Comparison of ENCODE assay signal across 10 cellular contexts in genomic region chr12:5433081-5433839, GRCh38. TPM values are rescaled to one million over a fixed set of nuclear protein-coding genes. Genes with fewer than 3 reads are reported as not detected.
A peak's percentile ranks its signal among the peaks of the same experiment; 100 is the strongest.
DNase-seq lines count a peak whose midpoint lies in the region; ATAC-seq, FAIRE-seq and TF ChIP-seq lines count a peak whose summit lies in the region.
"Had no signal": no experiment of that assay in that cellular context is flagged by ENCODE, and none has a peak within 500 bp of the region (broad histone marks: within the 10 kb centered on the region; RNA-seq: fewer than 3 reads in every experiment).

No MANE protein-coding gene starts in this region.

- peaks cover 18% of the 10 kb centered on the region for H3K4me1 Mint-ChIP-seq in activated naive CD4-positive, alpha-beta T cell treated with anti-CD3 and anti-CD28 coated beads for 36 hours (ENCODE audit: low read depth)

- in situ Hi-C loops in astrocyte of the cerebellum (cut with HindIII; ENCODE audit: low sequenced_read_pairs): no loop called here

- H3K36me3 ChIP-seq in small intestine (ENCODE audit: control insufficient read depth in 2 of 2, insufficient read depth in 2 of 2, low read length in 2 of 2): no peaks in the 10 kb centered on the region

- H3K4me3 Mint-ChIP-seq in activated naive CD4-positive, alpha-beta T cell treated with anti-CD3 and anti-CD28 coated beads for 36 hours: no peak overlapping the region

- WGBS in small intestine, 3 donors: 2% methylated on average over 51 to 59 of the region's 59 CpGs

- H3K4me3 ChIP-seq in HFF-Myc (replicated peaks; ENCODE audit: low read depth, low read length): peak overlapping the region; percentile 69
- peak overlapping the region; percentile 52 for H3K4me3 ChIP-seq in astrocyte of the cerebellum (ENCODE audit: low read depth, low read length)
- H3K4me3 ChIP-seq in small intestine (ENCODE audit: low read depth in 1 of 2, low read length in 2 of 2): peak overlapping the region in 1 of 2 donors; percentile 49

- peaks cover 2% of the 10 kb centered on the region for H3K9me3 Mint-ChIP-seq in activated naive CD4-positive, alpha-beta T cell treated with anti-CD3 and anti-CD28 coated beads for 36 hours

- CTCF ChIA-PET in activated naive CD4-positive, alpha-beta T cell treated with anti-CD3 and anti-CD28 coated beads for 36 hours (lab: Charles Lee): interaction anchor here (0.6 kb wide), 1 partner anchor 441 kb away, joined by 3 read pairs; no protein-coding TSS in a partner anchor

- H3K27ac ChIP-seq in small intestine (ENCODE audit: low read depth in 1 of 2, low read length in 1 of 2): no peak overlapping the region

- H3K27ac Mint-ChIP-seq in activated naive CD4-positive, alpha-beta T cell treated with anti-CD3 and anti-CD28 coated beads for 36 hours: no peak overlapping the region
- H3K27ac Mint-ChIP-seq: activated naive CD4-positive, alpha-beta T cell treated with anti-CD3 and anti-CD28 coated beads, Interleukin-2, amount 50 U/mL, for 72 hours had no signal

- ATAC-seq in HG03342 (IDR thresholded peaks at IDR 0.05; ENCODE audit: unreplicated experiment): no peak
- ATAC-seq in HG02870 (IDR thresholded peaks at IDR 0.05; ENCODE audit: unreplicated experiment): no peak
- no peak for ATAC-seq in GM18858 (IDR thresholded peaks at IDR 0.05; ENCODE audit: unreplicated experiment)
- ATAC-seq: activated naive CD4-positive, alpha-beta T cell treated with anti-CD3 and anti-CD28 coated beads, Interleukin-2, amount 50 U/mL, for 72 hours had no signal

- DNase-seq in HFF-Myc (ENCODE audit: extremely low read depth, low read depth) (no peak), astrocyte of the cerebellum (ENCODE audit: low read depth) (no peak), iPS-NIHi7 (ENCODE audit: extremely low spot score) (peak; percentile 75), small intestine (peak; percentile 49)
- no peak for DNase-seq in activated naive CD4-positive, alpha-beta T cell treated with anti-CD3 and anti-CD28 coated beads for 36 hours

- no peak for TF ChIP-seq CTCF in HFF-Myc (IDR thresholded peaks at IDR 0.05; ENCODE audit: low read depth, low read length, missing control alignments)
- TF ChIP-seq CTCF in astrocyte of the cerebellum (IDR thresholded peaks at IDR 0.05; ENCODE audit: low read depth, low read length, missing control alignments): no peak

- peaks cover 41% of the 10 kb centered on the region for H3K27me3 Mint-ChIP-seq in activated naive CD4-positive, alpha-beta T cell treated with anti-CD3 and anti-CD28 coated beads for 36 hours (ENCODE audit: low read depth)

- H3K9me3 ChIP-seq in small intestine (ENCODE audit: control insufficient read depth, low read depth): no peaks in the 10 kb centered on the region

- H3K36me3 Mint-ChIP-seq in activated naive CD4-positive, alpha-beta T cell treated with anti-CD3 and anti-CD28 coated beads for 36 hours (ENCODE audit: low read depth): no peaks in the 10 kb centered on the region

- intact Hi-C loops in activated naive CD4-positive, alpha-beta T cell treated with anti-CD3 and anti-CD28 coated beads for 36 hours (cut with micrococcal nuclease): no loop called here

- H3K27me3 ChIP-seq in small intestine (ENCODE audit: control insufficient read depth in 2 of 2, insufficient read depth in 2 of 2, low read length in 2 of 2): peaks cover 0 to 11% of the 10 kb centered on the region in 2 donors

- no peak for FAIRE-seq in small intestine (lab: Jason Lieb, UNC)

- no peaks in the 10 kb centered on the region for H3K4me1 ChIP-seq in small intestine (ENCODE audit: control insufficient read depth in 2 of 2, insufficient read depth in 1 of 2, low read depth in 1 of 2, low read length in 1 of 2)

RNA-seq across cellular contexts. Expression of gene NTF3, which starts 1.4 kb away (rescaled TPM):
- 1 to 10 TPM; 1.4 to 4.9 (median 2.2) TPM for polyA plus RNA-seq in small intestine
- total RNA-seq in activated naive CD4-positive, alpha-beta T cell treated with anti-CD3 and anti-CD28 coated beads for 36 hours: not detected
- total RNA-seq: activated naive CD4-positive, alpha-beta T cell treated with anti-CD3 and anti-CD28 coated beads, Interleukin-2, amount 50 U/mL, for 72 hours; T-helper 1 cell treated with Interleukin-12 subunit alpha and Interleukin-12 subunit beta and Interleukin-4 antibody, amounts not matched to agents 30 ng/mL and 1 ng/mL, for 36 hours had no signal

Comparison
In these comparisons a context has a peak if more than half of its experiments do, and no peak if none do; other contexts are left out.
1. DNase-seq: peak in iPS-NIHi7 (single experiment) and small intestine (single experiment); none in HFF-Myc (single experiment), astrocyte of the cerebellum (single experiment) and activated naive CD4-positive, alpha-beta T cell treated with anti-CD3 and anti-CD28 coated beads for 36 hours (single experiment).